ENCODE assay signal across 17 cellular contexts in genomic region chr4:109655396-109655795, GRCh38. TPM values are rescaled to one million over a fixed set of nuclear protein-coding genes. Genes with fewer than 3 reads are reported as not detected.
DNase-seq lines count a peak whose midpoint lies in the region; ATAC-seq lines count a peak whose summit lies in the region.
"Had no signal": no experiment of that assay in that cellular context is flagged by ENCODE, and none has a peak within 500 bp of the region (broad histone marks: within the 10 kb centered on the region; RNA-seq: fewer than 3 reads in every experiment).

No MANE protein-coding gene starts in this region.

- peaks cover 51% of the 10 kb centered on the region for H3K4me1 Mint-ChIP-seq in activated naive CD4-positive, alpha-beta T cell treated with anti-CD3 and anti-CD28 coated beads for 36 hours (ENCODE audit: low read depth)
- peaks cover 41% of the 10 kb centered on the region for H3K4me1 Mint-ChIP-seq in activated naive CD8-positive, alpha-beta T cell treated with anti-CD3 and anti-CD28 coated beads for 36 hours
- H3K4me1 Mint-ChIP-seq in effector memory CD8-positive, alpha-beta T cell (ENCODE audit: low read depth in 2 of 2), result peaks cover 4 to 37% of the 10 kb centered on the region in 2 donors

- H3K27me3 Mint-ChIP-seq in activated naive CD4-positive, alpha-beta T cell treated with anti-CD3 and anti-CD28 coated beads for 36 hours (ENCODE audit: low read depth), result no peaks in the 10 kb centered on the region
- no peaks in the 10 kb centered on the region for H3K27me3 Mint-ChIP-seq in activated naive CD8-positive, alpha-beta T cell treated with anti-CD3 and anti-CD28 coated beads for 36 hours
- H3K27me3 Mint-ChIP-seq in effector memory CD8-positive, alpha-beta T cell, result no peaks in the 10 kb centered on the region

- H3K4me3 Mint-ChIP-seq in activated naive CD4-positive, alpha-beta T cell treated with anti-CD3 and anti-CD28 coated beads for 36 hours, result no peak overlapping the region
- H3K4me3 Mint-ChIP-seq in activated naive CD8-positive, alpha-beta T cell treated with anti-CD3 and anti-CD28 coated beads for 36 hours, result no peak overlapping the region
- no peak overlapping the region for H3K4me3 Mint-ChIP-seq in effector memory CD8-positive, alpha-beta T cell

- ATAC-seq in activated naive CD4-positive, alpha-beta T cell treated with anti-CD3 and anti-CD28 coated beads, Interleukin-2, amount 50 U/mL, for 72 hours, result no peak
- no peak for ATAC-seq in effector memory CD8-positive, alpha-beta T cell (replicated peaks)

- peak overlapping the region; percentile 41 for H3K27ac Mint-ChIP-seq in activated naive CD4-positive, alpha-beta T cell treated with anti-CD3 and anti-CD28 coated beads for 36 hours
- peak overlapping the region in 1 of 2 donors; percentile 42 for H3K27ac Mint-ChIP-seq in activated naive CD4-positive, alpha-beta T cell treated with anti-CD3 and anti-CD28 coated beads, Interleukin-2, amount 50 U/mL, for 72 hours
- peak overlapping the region; percentile 28 for H3K27ac Mint-ChIP-seq in activated naive CD8-positive, alpha-beta T cell treated with anti-CD3 and anti-CD28 coated beads for 36 hours
- peak overlapping the region in 1 of 2 donors; percentile 60 for H3K27ac Mint-ChIP-seq in effector memory CD8-positive, alpha-beta T cell

- peaks cover 16% of the 10 kb centered on the region for H3K9me3 Mint-ChIP-seq in activated naive CD4-positive, alpha-beta T cell treated with anti-CD3 and anti-CD28 coated beads for 36 hours
- H3K9me3 Mint-ChIP-seq in activated naive CD4-positive, alpha-beta T cell treated with anti-CD3 and anti-CD28 coated beads, Interleukin-2, amount 50 U/mL, for 72 hours, result peaks cover 6 to 7% of the 10 kb centered on the region in 2 donors
- peaks cover 16% of the 10 kb centered on the region for H3K9me3 Mint-ChIP-seq in activated naive CD8-positive, alpha-beta T cell treated with anti-CD3 and anti-CD28 coated beads for 36 hours
- no peaks in the 10 kb centered on the region for H3K9me3 Mint-ChIP-seq in effector memory CD8-positive, alpha-beta T cell

- peaks cover 19% of the 10 kb centered on the region for H3K36me3 Mint-ChIP-seq in activated naive CD4-positive, alpha-beta T cell treated with anti-CD3 and anti-CD28 coated beads for 36 hours (ENCODE audit: low read depth)
- peaks cover 9 to 14% of the 10 kb centered on the region in 2 donors for H3K36me3 Mint-ChIP-seq in activated naive CD4-positive, alpha-beta T cell treated with anti-CD3 and anti-CD28 coated beads, Interleukin-2, amount 50 U/mL, for 72 hours
- H3K36me3 Mint-ChIP-seq in activated naive CD8-positive, alpha-beta T cell treated with anti-CD3 and anti-CD28 coated beads for 36 hours, result peaks cover 38% of the 10 kb centered on the region
- H3K36me3 Mint-ChIP-seq in effector memory CD8-positive, alpha-beta T cell (ENCODE audit: insufficient read depth), result peaks cover 10% of the 10 kb centered on the region

- DNase-seq in activated naive CD4-positive, alpha-beta T cell treated with anti-CD3 and anti-CD28 coated beads for 36 hours, result no peak
- no peak for DNase-seq in activated naive CD4-positive, alpha-beta T cell treated with anti-CD3 and anti-CD28 coated beads, Interleukin-2, amount 50 U/mL, for 72 hours (ENCODE audit: low spot score in 2 of 2)
- no peak for DNase-seq in activated naive CD8-positive, alpha-beta T cell treated with anti-CD3 and anti-CD28 coated beads for 36 hours
- DNase-seq in glomerular visceral epithelial cell (ENCODE audit: extremely low spot score), result peak; percentile 80
- no peak for DNase-seq in T-helper 2 cell
- DNase-seq in NCI-H510A treated with DMSO at 0.1 percent for 48 hours (lab: John Stamatoyannopoulos, UW), result no peak
- DNase-seq in effector memory CD8-positive, alpha-beta T cell, result no peak
- DNase-seq: Caco-2, DMS 273 treated with DMSO at 0.1 percent for 48 hours, DMS79 treated with DMSO at 0.1 percent for 48 hours, H7, MG63, NCI-H1417, NCI-H1694 treated with DMSO at 0.1 percent for 48 hours, NCI-H446, NCI-H526 treated with DMSO at 0.1 percent for 48 hours, Right ventricle myocardium superior had no signal

- CTCF ChIA-PET in activated naive CD4-positive, alpha-beta T cell treated with anti-CD3 and anti-CD28 coated beads for 36 hours (lab: Charles Lee), result no interaction called here

- intact Hi-C loops in activated naive CD4-positive, alpha-beta T cell treated with anti-CD3 and anti-CD28 coated beads for 36 hours (cut with micrococcal nuclease), result loop anchor here (5.0 kb wide), 1 partner anchor 162 kb away; the partner anchor contains the start of gene GAR1

RNA-seq across cellular contexts. Expression of gene CASP6, which starts 47.8 kb away (rescaled TPM):
- 10 to 100 TPM; 11.5 to 12.1 TPM for total RNA-seq in activated naive CD4-positive, alpha-beta T cell treated with anti-CD3 and anti-CD28 coated beads for 36 hours
- 10 to 100 TPM; 23.7 to 33.3 TPM for total RNA-seq in activated naive CD4-positive, alpha-beta T cell treated with anti-CD3 and anti-CD28 coated beads, Interleukin-2, amount 50 U/mL, for 72 hours
- total RNA-seq in activated naive CD8-positive, alpha-beta T cell treated with anti-CD3 and anti-CD28 coated beads for 36 hours, result 10 to 100 TPM; 22.2 to 23.5 TPM
